18 cellular contexts compared by ENCODE assay signal in the genomic region with DNA sequence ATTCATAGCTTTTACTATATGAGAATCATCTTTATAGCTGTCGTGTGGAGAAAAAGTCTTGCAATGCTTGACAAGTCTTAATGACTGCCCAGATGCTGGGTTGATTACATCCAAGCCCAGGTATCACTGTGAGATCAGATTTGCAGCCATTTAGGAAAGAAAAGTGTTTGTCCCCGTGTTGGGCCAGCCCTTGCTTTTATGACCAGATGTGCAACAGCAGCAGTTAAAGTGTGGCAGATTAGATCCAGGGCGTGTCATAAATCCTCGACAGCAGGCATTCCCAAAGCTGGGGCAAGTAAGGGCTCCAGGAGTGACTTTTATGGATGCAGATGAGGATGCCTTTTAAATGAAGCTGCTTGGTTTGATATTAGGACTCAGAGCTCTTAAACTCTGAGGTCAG. TPM values are rescaled to one million over a fixed set of nuclear protein-coding genes. Genes with fewer than 3 reads are reported as not detected.
DNase-seq lines count a peak whose midpoint lies in the region; ATAC-seq, FAIRE-seq and TF ChIP-seq lines count a peak whose summit lies in the region.
"Had no signal": no experiment of that assay in that cellular context is flagged by ENCODE, and none has a peak within 500 bp of the region (broad histone marks: within the 10 kb centered on the region; RNA-seq: fewer than 3 reads in every experiment).

No MANE protein-coding gene starts in this region.

- no peaks in the 10 kb centered on the region for H3K9me3 Mint-ChIP-seq in WTC11
- H3K9me3 Mint-ChIP-seq: activated CD8-positive, alpha-beta T cell treated with anti-CD3 and anti-CD28 coated beads for 36 hours; activated naive CD8-positive, alpha-beta T cell treated with anti-CD3 and anti-CD28 coated beads for 36 hours had no signal

- no peaks in the 10 kb centered on the region for H3K36me3 Mint-ChIP-seq in WTC11
- H3K36me3 Mint-ChIP-seq: activated naive CD8-positive, alpha-beta T cell treated with anti-CD3 and anti-CD28 coated beads for 36 hours had no signal

- H3K27me3 ChIP-seq in keratinocyte (ENCODE audit: control insufficient read depth, extremely low read depth, insufficient read depth, low read length) = peaks cover 40% of the 10 kb centered on the region
- H3K27me3 ChIP-seq in smooth muscle cell (ENCODE audit: low read depth) = peaks cover 59% of the 10 kb centered on the region

- H3K4me1 Mint-ChIP-seq in WTC11 = peaks cover 8% of the 10 kb centered on the region

- peak overlapping the region; percentile 79; the same call in 1 of the 2 replicates for H3K4me3 Mint-ChIP-seq in WTC11
- H3K4me3 Mint-ChIP-seq: activated CD8-positive, alpha-beta T cell treated with anti-CD3 and anti-CD28 coated beads for 36 hours; activated naive CD8-positive, alpha-beta T cell treated with anti-CD3 and anti-CD28 coated beads for 36 hours had no signal

- H3K9ac ChIP-seq in keratinocyte (ENCODE audit: control insufficient read depth, extremely low read depth, insufficient read depth, low read length) = peak overlapping the region; percentile 47
- no peak overlapping the region for H3K9ac ChIP-seq in smooth muscle cell (ENCODE audit: low read depth)

- POLR2A ChIA-PET in WTC11 (lab: Charles Lee) = no interaction called here

- peak; percentile 28 for DNase-seq in NCI-H2171 treated with DMSO at 0.1 percent for 48 hours (lab: John Stamatoyannopoulos, UW)
- DNase-seq in NCI-H2171 (lab: John Stamatoyannopoulos, UW) = no peak
- DNase-seq in WTC11 (ENCODE audit: low spot score) = no peak
- DNase-seq in keratinocyte (ENCODE audit: low read depth, low spot score) = no peak
- DNase-seq in smooth muscle cell (lab: John Stamatoyannopoulos, UW; ENCODE audit: unreplicated experiment) = no peak
- no peak for DNase-seq in effector CD4-positive, alpha-beta T cell
- no peak for DNase-seq in pons (ENCODE audit: low spot score)
- DNase-seq: activated CD8-positive, alpha-beta T cell treated with anti-CD3 and anti-CD28 coated beads for 36 hours; activated naive CD8-positive, alpha-beta T cell treated with anti-CD3 and anti-CD28 coated beads for 36 hours; activated T-cell treated with anti-CD3 and anti-CD28 coated beads, Interleukin-2, amount 50 U/mL, for 48 hours; dermis blood vessel endothelial cell; lower lobe of right lung; NCI-H1436 had no signal

- H2AFZ ChIP-seq in keratinocyte (ENCODE audit: control insufficient read depth, low read length) = no peak overlapping the region
- H2AFZ ChIP-seq in smooth muscle cell (ENCODE audit: low read depth) = no peak overlapping the region

- H3K4me2 ChIP-seq in keratinocyte (ENCODE audit: control insufficient read depth, extremely low read depth, insufficient read depth, low read depth, low read length) (peak overlapping the region; percentile 87), smooth muscle cell (peak overlapping the region; percentile 90)

- ATAC-seq in WTC11 (no peak), GM19395 (IDR thresholded peaks at IDR 0.05; ENCODE audit: unreplicated experiment) (no peak)
- ATAC-seq: activated CD8-positive, alpha-beta T cell treated with anti-CD3 and anti-CD28 coated beads for 36 hours; lower lobe of right lung had no signal

- TF ChIP-seq CTCF in WTC11 (IDR thresholded peaks at IDR 0.05) (no peak), keratinocyte (optimal IDR thresholded peaks at IDR 0.05 in 1 of 3, IDR thresholded peaks at IDR 0.05 in 1 of 3, conservative IDR thresholded peaks at IDR 0.05 in 1 of 3; ENCODE audit: extremely low read depth in 1 of 3, insufficient read depth in 2 of 3, low read length in 3 of 3) (no peak), smooth muscle cell (IDR thresholded peaks at IDR 0.05; ENCODE audit: borderline replicate concordance, insufficient read depth, poor library complexity, severe bottlenecking) (no peak)

- H3K9me3 ChIP-seq in keratinocyte (ENCODE audit: control insufficient read depth, low read depth, low read length) = no peaks in the 10 kb centered on the region
- H3K9me3 ChIP-seq in smooth muscle cell (replicated peaks; ENCODE audit: low read depth) = no peaks in the 10 kb centered on the region
- H3K9me3 ChIP-seq: lower lobe of right lung had no signal

- H3K4me1 ChIP-seq in keratinocyte (ENCODE audit: control insufficient read depth, extremely low read depth, insufficient read depth, low read length) (peaks cover 9% of the 10 kb centered on the region), smooth muscle cell (ENCODE audit: low read depth) (peaks cover 15% of the 10 kb centered on the region)
- H3K4me1 ChIP-seq: lower lobe of right lung had no signal

- CTCF ChIA-PET in WTC11 (lab: Charles Lee) = interaction anchor here (1.4 kb wide), 1 partner anchor 148 kb away, joined by 6 read pairs; no protein-coding TSS in a partner anchor

- no peaks in the 10 kb centered on the region for H3F3A ChIP-seq in smooth muscle cell (ENCODE audit: low read depth)

- no peaks in the 10 kb centered on the region for H3K79me2 ChIP-seq in keratinocyte (ENCODE audit: control insufficient read depth, insufficient read depth, low read length)
- no peaks in the 10 kb centered on the region for H3K79me2 ChIP-seq in smooth muscle cell (ENCODE audit: low read depth)

- dilution Hi-C loops in keratinocyte (cut with MboI; ENCODE audit: extremely low pct_ligation_motif_present, low sequenced_read_pairs) = no loop called here

- no peaks in the 10 kb centered on the region for H3K36me3 ChIP-seq in keratinocyte (ENCODE audit: control insufficient read depth in 2 of 2, extremely low read depth in 1 of 2, insufficient read depth in 2 of 2, low read length in 2 of 2)
- H3K36me3 ChIP-seq in smooth muscle cell (ENCODE audit: low read depth) = no peaks in the 10 kb centered on the region
- H3K36me3 ChIP-seq: lower lobe of right lung had no signal

- no peak for FAIRE-seq in keratinocyte (lab: Jason Lieb, UNC)
- FAIRE-seq: bronchial epithelial cell had no signal

- H4K20me1 ChIP-seq in keratinocyte (ENCODE audit: control insufficient read depth, extremely low read depth, insufficient read depth, low read length) (no peaks in the 10 kb centered on the region), smooth muscle cell (ENCODE audit: low read depth) (no peaks in the 10 kb centered on the region)

- H3K27me3 Mint-ChIP-seq in WTC11 (ENCODE audit: low read depth) = peaks cover 50% of the 10 kb centered on the region

- H3K4me3 ChIP-seq in keratinocyte (ENCODE audit: control insufficient read depth in 2 of 3, extremely low read depth in 1 of 3, insufficient read depth in 2 of 3, low read depth in 1 of 3, low read length in 3 of 3) = peak overlapping the region in 2 of 3 experiments; percentile 64 to 71
- H3K4me3 ChIP-seq in smooth muscle cell = peak overlapping the region; percentile 50
- H3K4me3 ChIP-seq: lower lobe of right lung had no signal

- H3K27ac Mint-ChIP-seq in WTC11 = no peak overlapping the region
- H3K27ac Mint-ChIP-seq: activated CD8-positive, alpha-beta T cell treated with anti-CD3 and anti-CD28 coated beads for 36 hours; activated naive CD8-positive, alpha-beta T cell treated with anti-CD3 and anti-CD28 coated beads for 36 hours had no signal

- 35% methylated on average over 4 of the region's 4 CpGs for WGBS in smooth muscle cell (ENCODE audit: low lambda C conversion rate)

- H3K27ac ChIP-seq in keratinocyte (ENCODE audit: control insufficient read depth, insufficient read depth, low read length) = no peak overlapping the region
- H3K27ac ChIP-seq in smooth muscle cell (ENCODE audit: low read depth) = no peak overlapping the region
- H3K27ac ChIP-seq: 22Rv1, lower lobe of right lung had no signal

- no peaks in the 10 kb centered on the region for H3K9me1 ChIP-seq in keratinocyte (ENCODE audit: control insufficient read depth, extremely low read depth, insufficient read depth, low read length)

TF ChIP-seq in WTC11, 78 proteins besides CTCF, POLR2A, EP300 and RAD21 (continues in another document):
- TF ChIP-seq, protein P1, sequence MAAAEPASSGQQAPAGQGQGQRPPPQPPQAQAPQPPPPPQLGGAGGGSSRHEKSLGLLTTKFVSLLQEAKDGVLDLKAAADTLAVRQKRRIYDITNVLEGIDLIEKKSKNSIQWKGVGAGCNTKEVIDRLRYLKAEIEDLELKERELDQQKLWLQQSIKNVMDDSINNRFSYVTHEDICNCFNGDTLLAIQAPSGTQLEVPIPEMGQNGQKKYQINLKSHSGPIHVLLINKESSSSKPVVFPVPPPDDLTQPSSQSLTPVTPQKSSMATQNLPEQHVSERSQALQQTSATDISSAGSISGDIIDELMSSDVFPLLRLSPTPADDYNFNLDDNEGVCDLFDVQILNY (CRISPR knock-in tag; IDR thresholded peaks at IDR 0.05) = no peak
- TF ChIP-seq, protein P2, sequence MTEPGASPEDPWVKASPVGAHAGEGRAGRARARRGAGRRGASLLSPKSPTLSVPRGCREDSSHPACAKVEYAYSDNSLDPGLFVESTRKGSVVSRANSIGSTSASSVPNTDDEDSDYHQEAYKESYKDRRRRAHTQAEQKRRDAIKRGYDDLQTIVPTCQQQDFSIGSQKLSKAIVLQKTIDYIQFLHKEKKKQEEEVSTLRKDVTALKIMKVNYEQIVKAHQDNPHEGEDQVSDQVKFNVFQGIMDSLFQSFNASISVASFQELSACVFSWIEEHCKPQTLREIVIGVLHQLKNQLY (CRISPR knock-in tag; IDR thresholded peaks at IDR 0.05) = no peak

RNA-seq across cellular contexts. Expression of a gene that starts 1.6 kb away (rescaled TPM):
- 0.76 to 1.1 TPM (median 1.0 TPM) in 3 replicates for total RNA-seq in WTC11 (2021)
- 2.0 to 18.8 TPM (median 6.0 TPM) in 3 replicates for polyA plus RNA-seq in keratinocyte
- polyA plus RNA-seq in keratinocyte (2011; ENCODE audit: low read depth) = 4.6 TPM
- 5.2 and 5.4 TPM in 2 replicates for polyA plus RNA-seq in keratinocyte (2011; cell fraction: cytosol; rRNA removed)
- 11.8 and 12.0 TPM in 2 replicates for polyA plus RNA-seq in keratinocyte (2011; cell fraction: nucleus; rRNA removed)
- 3.5 and 15.6 TPM in 2 replicates for polyA plus RNA-seq in keratinocyte (2012; ENCODE audit: low replicate concordance)
- polyA minus RNA-seq in keratinocyte = 2.2 to 15.8 TPM (median 4.3 TPM) in 3 replicates
- polyA minus RNA-seq in keratinocyte (2011; cell fraction: cytosol; rRNA and poly(A)+ RNA removed) = 8.4 TPM
- polyA minus RNA-seq in keratinocyte (2011; cell fraction: nucleus; rRNA and poly(A)+ RNA removed) = 10.7 and 12.2 TPM in 2 replicates
- total RNA-seq in smooth muscle cell = 3.8 and 6.3 TPM in 2 replicates
- 0.53 and 1.6 TPM in 2 replicates for polyA plus RNA-seq in smooth muscle cell
- total RNA-seq: activated CD8-positive, alpha-beta T cell treated with anti-CD3 and anti-CD28 coated beads for 36 hours; activated naive CD8-positive, alpha-beta T cell treated with anti-CD3 and anti-CD28 coated beads for 36 hours; HT-29 had no signal
- polyA plus RNA-seq: BJ had no signal
